In genomic region chr7:21782996-21783395, GRCh38 we compare ENCODE assay signal across 30 cellular contexts.
"Had no signal": no experiment of that assay in that cellular context is flagged by ENCODE, and none has a peak within 500 bp of the region (broad histone marks: within the 10 kb centered on the region; RNA-seq: fewer than 3 reads in every experiment).

No MANE protein-coding gene starts in this region.

- DNase-seq: activated CD4-positive, alpha-beta memory T cell treated with anti-CD3 and anti-CD28 coated beads, Interleukin-2, amount 10 ng/mL, durations not matched to agents 7 days and 5 days; activated CD4-positive, alpha-beta T cell treated with anti-CD3 and anti-CD28 coated beads for 1 hour; activated CD4-positive, alpha-beta T cell treated with anti-CD3 and anti-CD28 coated beads, Interleukin-2, amount 10 ng/mL, durations not matched to agents 7 days and 5 days; activated naive CD8-positive, alpha-beta T cell treated with anti-CD3 and anti-CD28 coated beads, Interleukin-2, amount 50 U/mL, for 24 hours; activated T-cell treated with anti-CD3 and anti-CD28 coated beads, Interleukin-2, amount 50 U/mL, for 48 hours; cerebellar nuclear complex; effector memory CD8-positive, alpha-beta T cell; erythroblast; gastrocnemius medialis; glutamatergic neuron; islet precursor cell; left ventricle myocardium inferior; mucosa of descending colon; right lobe of liver; stimulated activated CD4-positive, alpha-beta T cell treated with anti-CD3 and anti-CD28 coated beads, Interleukin-12 subunit alpha, Interleukin-12 subunit beta, amount 100 ng/mL, for 4 hours; stimulated activated CD4-positive, alpha-beta T cell treated with anti-CD3 and anti-CD28 coated beads, Interleukin-4, amount 100 ng/mL, for 1 hour; T1000; trophoblast cell; uterus had no signal

- H3K36me3 Mint-ChIP-seq: activated naive CD4-positive, alpha-beta T cell treated with anti-CD3 and anti-CD28 coated beads, Interleukin-2, amount 50 U/mL, for 24 hours; brain; natural killer cell treated with Interleukin-12 subunit alpha and Interleukin-12 subunit beta and Interleukin-15 and Interleukin-18, amount 100 ng/mL, for 72 hours; stimulated activated effector memory CD8-positive, alpha-beta T cell treated with anti-CD3 and anti-CD28 coated beads, Interleukin-12 subunit alpha, Interleukin-12 subunit beta, amount 100 ng/mL, for 72 hours; WTC11 had no signal

- H3K27ac Mint-ChIP-seq: activated CD4-positive, alpha-beta memory T cell treated with anti-CD3 and anti-CD28 coated beads, Interleukin-2, amount 10 ng/mL, durations not matched to agents 7 days and 5 days; activated CD4-positive, alpha-beta T cell treated with anti-CD3 and anti-CD28 coated beads, Interleukin-2, amount 10 ng/mL, durations not matched to agents 7 days and 5 days; activated naive CD4-positive, alpha-beta T cell treated with anti-CD3 and anti-CD28 coated beads, Interleukin-2, amount 50 U/mL, for 24 hours; activated naive CD8-positive, alpha-beta T cell treated with anti-CD3 and anti-CD28 coated beads, Interleukin-2, amount 50 U/mL, for 24 hours; activated T-helper 2 cell treated with anti-CD3 and anti-CD28 coated beads, Interferon-gamma antibody, Interleukin-2, Interleukin-4, amounts not matched to agents 10 μg/mL and 5 μg/mL and 100 μg/mL, durations not matched to agents 14 hours and 24 hours and 36 hours; brain; effector memory CD8-positive, alpha-beta T cell; natural killer cell treated with Interleukin-12 subunit alpha and Interleukin-12 subunit beta and Interleukin-15 and Interleukin-18, amount 100 ng/mL, for 72 hours; stimulated activated effector memory CD8-positive, alpha-beta T cell treated with anti-CD3 and anti-CD28 coated beads, Interleukin-12 subunit alpha, Interleukin-12 subunit beta, amount 100 ng/mL, for 72 hours; stimulated activated naive CD8-positive, alpha-beta T cell treated with anti-CD3 and anti-CD28 coated beads, Interleukin-15, Interleukin-2, amounts not matched to agents 100 ng/mL and 50 ng/mL, for 24 hours; WTC11 had no signal

- H3K4me3 ChIP-seq: cardiac muscle cell, coronary artery, gastrocnemius medialis, left ventricle myocardium inferior, lung, mucosa of descending colon, right lobe of liver, thoracic aorta, uterus had no signal

- H3K4me3 Mint-ChIP-seq: activated CD4-positive, alpha-beta memory T cell treated with anti-CD3 and anti-CD28 coated beads, Interleukin-2, amount 10 ng/mL, durations not matched to agents 7 days and 5 days; activated CD4-positive, alpha-beta T cell treated with anti-CD3 and anti-CD28 coated beads, Interleukin-2, amount 10 ng/mL, durations not matched to agents 7 days and 5 days; activated naive CD4-positive, alpha-beta T cell treated with anti-CD3 and anti-CD28 coated beads, Interleukin-2, amount 50 U/mL, for 24 hours; activated naive CD8-positive, alpha-beta T cell treated with anti-CD3 and anti-CD28 coated beads, Interleukin-2, amount 50 U/mL, for 24 hours; brain; effector memory CD8-positive, alpha-beta T cell; natural killer cell treated with Interleukin-12 subunit alpha and Interleukin-12 subunit beta and Interleukin-15 and Interleukin-18, amount 100 ng/mL, for 72 hours; stimulated activated effector memory CD8-positive, alpha-beta T cell treated with anti-CD3 and anti-CD28 coated beads, Interleukin-12 subunit alpha, Interleukin-12 subunit beta, amount 100 ng/mL, for 72 hours; stimulated activated naive CD8-positive, alpha-beta T cell treated with anti-CD3 and anti-CD28 coated beads, Interleukin-15, Interleukin-2, amounts not matched to agents 100 ng/mL and 50 ng/mL, for 24 hours; WTC11 had no signal

- H3K27ac ChIP-seq: cardiac muscle cell, coronary artery, gastrocnemius medialis, left ventricle myocardium inferior, right lobe of liver, thoracic aorta, uterus had no signal

- ATAC-seq: activated naive CD8-positive, alpha-beta T cell treated with anti-CD3 and anti-CD28 coated beads, Interleukin-2, amount 50 U/mL, for 24 hours; effector memory CD8-positive, alpha-beta T cell; gastrocnemius medialis; mucosa of descending colon; natural killer cell treated with Interleukin-12 subunit alpha and Interleukin-12 subunit beta and Interleukin-15 and Interleukin-18, amount 100 ng/mL, for 72 hours; right lobe of liver; stimulated activated effector memory CD8-positive, alpha-beta T cell treated with anti-CD3 and anti-CD28 coated beads, Interleukin-12 subunit alpha, Interleukin-12 subunit beta, amount 100 ng/mL, for 72 hours; WTC11 had no signal

- H3K4me1 Mint-ChIP-seq: activated CD4-positive, alpha-beta memory T cell treated with anti-CD3 and anti-CD28 coated beads, Interleukin-2, amount 10 ng/mL, durations not matched to agents 7 days and 5 days; activated CD4-positive, alpha-beta T cell treated with anti-CD3 and anti-CD28 coated beads, Interleukin-2, amount 10 ng/mL, durations not matched to agents 7 days and 5 days; activated naive CD4-positive, alpha-beta T cell treated with anti-CD3 and anti-CD28 coated beads, Interleukin-2, amount 50 U/mL, for 24 hours; activated naive CD8-positive, alpha-beta T cell treated with anti-CD3 and anti-CD28 coated beads, Interleukin-2, amount 50 U/mL, for 24 hours; stimulated activated effector memory CD8-positive, alpha-beta T cell treated with anti-CD3 and anti-CD28 coated beads, Interleukin-12 subunit alpha, Interleukin-12 subunit beta, amount 100 ng/mL, for 72 hours had no signal

- H3K9me3 Mint-ChIP-seq: activated CD4-positive, alpha-beta memory T cell treated with anti-CD3 and anti-CD28 coated beads, Interleukin-2, amount 10 ng/mL, durations not matched to agents 7 days and 5 days; activated CD4-positive, alpha-beta T cell treated with anti-CD3 and anti-CD28 coated beads, Interleukin-2, amount 10 ng/mL, durations not matched to agents 7 days and 5 days; activated naive CD4-positive, alpha-beta T cell treated with anti-CD3 and anti-CD28 coated beads, Interleukin-2, amount 50 U/mL, for 24 hours; activated naive CD8-positive, alpha-beta T cell treated with anti-CD3 and anti-CD28 coated beads, Interleukin-2, amount 50 U/mL, for 24 hours; activated T-helper 2 cell treated with anti-CD3 and anti-CD28 coated beads, Interferon-gamma antibody, Interleukin-2, Interleukin-4, amounts not matched to agents 10 μg/mL and 5 μg/mL and 100 μg/mL, durations not matched to agents 14 hours and 24 hours and 36 hours; brain; effector memory CD8-positive, alpha-beta T cell; natural killer cell treated with Interleukin-12 subunit alpha and Interleukin-12 subunit beta and Interleukin-15 and Interleukin-18, amount 100 ng/mL, for 72 hours; stimulated activated effector memory CD8-positive, alpha-beta T cell treated with anti-CD3 and anti-CD28 coated beads, Interleukin-12 subunit alpha, Interleukin-12 subunit beta, amount 100 ng/mL, for 72 hours; stimulated activated naive CD8-positive, alpha-beta T cell treated with anti-CD3 and anti-CD28 coated beads, Interleukin-15, Interleukin-2, amounts not matched to agents 100 ng/mL and 50 ng/mL, for 24 hours; WTC11 had no signal

- H3K27me3 ChIP-seq: cardiac muscle cell, right lobe of liver, uterus had no signal

- H3K27me3 Mint-ChIP-seq: activated CD4-positive, alpha-beta memory T cell treated with anti-CD3 and anti-CD28 coated beads, Interleukin-2, amount 10 ng/mL, durations not matched to agents 7 days and 5 days; activated CD4-positive, alpha-beta T cell treated with anti-CD3 and anti-CD28 coated beads, Interleukin-2, amount 10 ng/mL, durations not matched to agents 7 days and 5 days; activated naive CD4-positive, alpha-beta T cell treated with anti-CD3 and anti-CD28 coated beads, Interleukin-2, amount 50 U/mL, for 24 hours; activated naive CD8-positive, alpha-beta T cell treated with anti-CD3 and anti-CD28 coated beads, Interleukin-2, amount 50 U/mL, for 24 hours; brain; stimulated activated naive CD8-positive, alpha-beta T cell treated with anti-CD3 and anti-CD28 coated beads, Interleukin-15, Interleukin-2, amounts not matched to agents 100 ng/mL and 50 ng/mL, for 24 hours had no signal
